Comparison of ENCODE assay signal across 18 cellular contexts in genomic region chr4:109067509-109068205, GRCh38.
DNase-seq lines count a peak whose midpoint lies in the region; ATAC-seq, FAIRE-seq and TF ChIP-seq lines count a peak whose summit lies in the region.
"Had no signal": no experiment of that assay in that cellular context is flagged by ENCODE, and none has a peak within 500 bp of the region (broad histone marks: within the 10 kb centered on the region; RNA-seq: fewer than 3 reads in every experiment).

No MANE protein-coding gene starts in this region.

- no peaks in the 10 kb centered on the region for H3K9me3 ChIP-seq in HEK293 (ENCODE audit: control insufficient read depth, insufficient read depth, low read depth, low read length)
- H3K9me3 ChIP-seq in small intestine (ENCODE audit: control insufficient read depth, low read depth) = no peaks in the 10 kb centered on the region
- H3K9me3 ChIP-seq in transverse colon = no peaks in the 10 kb centered on the region
- H3K9me3 ChIP-seq: BLaER1 treated with 17β-estradiol and CSF1 and Interleukin-3, amounts not matched to agents 10 nM and 100 nM; prostate gland; suprapubic skin had no signal

- no peak overlapping the region for H3K4me3 ChIP-seq in HEK293 (ENCODE audit: low read depth, low read length)
- H3K4me3 ChIP-seq in astrocyte of the spinal cord (ENCODE audit: low read depth, low read length) = no peak overlapping the region
- no peak overlapping the region for H3K4me3 ChIP-seq in small intestine (ENCODE audit: low read depth in 1 of 2, low read length in 2 of 2)
- no peak overlapping the region for H3K4me3 ChIP-seq in transverse colon
- H3K4me3 ChIP-seq: BLaER1 treated with 17β-estradiol and CSF1 and Interleukin-3, amounts not matched to agents 10 nM and 100 nM; prostate gland; suprapubic skin had no signal

- 30 to 52% (median 30%) methylated on average over 4 of the region's 4 CpGs for WGBS in small intestine, 3 donors
- WGBS in transverse colon (ENCODE audit: low coverage in 1 of 2), 2 donors = 63 to 64% methylated on average over 4 of the region's 4 CpGs

- DNase-seq in astrocyte of the spinal cord (ENCODE audit: low read depth, low spot score) = peak; percentile 10
- DNase-seq in left cardiac atrium = peak; percentile 29
- DNase-seq in small intestine = peak; percentile 2
- DNase-seq in transverse colon = no peak
- DNase-seq in stimulated activated naive CD4-positive, alpha-beta T cell (lab: John Stamatoyannopoulos, UW) = no peak
- DNase-seq in NCI-H1105 (lab: John Stamatoyannopoulos, UW) = no peak
- DNase-seq: activated CD4-positive, alpha-beta T cell treated with anti-CD3 and anti-CD28 coated beads, Interleukin-2, amount 50 U/mL, for 48 hours; activated T-cell treated with anti-CD3 and anti-CD28 coated beads, Interleukin-2, amount 50 U/mL, for 24 hours; DMS53; Kasumi-1; NCI-H146 had no signal

- TF ChIP-seq EP300 in transverse colon (IDR thresholded peaks at IDR 0.05; ENCODE audit: low read depth) = no peak

- H3K27me3 ChIP-seq in small intestine (ENCODE audit: control insufficient read depth in 2 of 2, insufficient read depth in 2 of 2, low read length in 2 of 2) (no peaks in the 10 kb centered on the region), transverse colon (no peaks in the 10 kb centered on the region)
- H3K27me3 ChIP-seq: BLaER1 treated with 17β-estradiol and CSF1 and Interleukin-3, amounts not matched to agents 10 nM and 100 nM; suprapubic skin had no signal

- no peak for TF ChIP-seq POLR2A in transverse colon (IDR thresholded peaks at IDR 0.05)

- CTCF ChIA-PET in HEK293 (lab: Yijun Ruan, JAX) = no interaction called here

- in situ Hi-C loops in astrocyte of the spinal cord (cut with HindIII; ENCODE audit: low sequenced_read_pairs) = no loop called here
- in situ Hi-C loops in transverse colon (cut with MboI; ENCODE audit: low pct_ligation_motif_present in 1 of 4, low pct_unique_long_range_greater_than_20kb in 1 of 4, low sequenced_read_pairs in 3 of 4) = no loop called here

- FAIRE-seq in small intestine (lab: Jason Lieb, UNC) = no peak
- FAIRE-seq: endothelial cell of umbilical vein, TTC549 had no signal

- H3K4me1 ChIP-seq in HEK293 (ENCODE audit: control insufficient read depth, insufficient read depth, low read length) = no peaks in the 10 kb centered on the region
- no peaks in the 10 kb centered on the region for H3K4me1 ChIP-seq in small intestine (ENCODE audit: control insufficient read depth in 2 of 2, insufficient read depth in 1 of 2, low read depth in 1 of 2, low read length in 1 of 2)
- H3K4me1 ChIP-seq in transverse colon = no peaks in the 10 kb centered on the region
- H3K4me1 ChIP-seq: prostate gland had no signal

- peak in 1 of 2 donors; percentile 23 for ATAC-seq in left cardiac atrium
- ATAC-seq: SK-N-SH treated with all-trans-retinoic acid at 6 μM for 48 hours had no signal

- H3K27ac ChIP-seq in HEK293 (ENCODE audit: extremely low read depth, low read depth, low read length) = no peak overlapping the region
- H3K27ac ChIP-seq in small intestine (ENCODE audit: low read depth in 1 of 2, low read length in 1 of 2) = no peak overlapping the region
- H3K27ac ChIP-seq in transverse colon = no peak overlapping the region
- H3K27ac ChIP-seq: BLaER1 treated with 17β-estradiol and CSF1 and Interleukin-3, amounts not matched to agents 10 nM and 100 nM; prostate gland; suprapubic skin had no signal

- TF ChIP-seq CTCF in HEK293 (tag by site-specific recombination; IDR thresholded peaks at IDR 0.05) = no peak
- no peak for TF ChIP-seq CTCF in astrocyte of the spinal cord (IDR thresholded peaks at IDR 0.05; ENCODE audit: low read depth, low read length)
- TF ChIP-seq CTCF in transverse colon (IDR thresholded peaks at IDR 0.05) = no peak

- no peaks in the 10 kb centered on the region for H3K36me3 ChIP-seq in HEK293 (ENCODE audit: control insufficient read depth in 2 of 2, insufficient read depth in 1 of 2, low read length in 2 of 2)
- H3K36me3 ChIP-seq in small intestine (ENCODE audit: control insufficient read depth in 2 of 2, insufficient read depth in 2 of 2, low read length in 2 of 2) = no peaks in the 10 kb centered on the region
- no peaks in the 10 kb centered on the region for H3K36me3 ChIP-seq in transverse colon
- H3K36me3 ChIP-seq: BLaER1 treated with 17β-estradiol and CSF1 and Interleukin-3, amounts not matched to agents 10 nM and 100 nM; prostate gland; suprapubic skin had no signal

- POLR2A ChIA-PET in HEK293 (lab: Yijun Ruan, JAX) = no interaction called here

- intact Hi-C loops in left cardiac atrium (cut with DNase I) (no loop called here), transverse colon (cut with DNase I; ENCODE audit: low total_unique reads) (no loop called here)

TF ChIP-seq in HEK293, 187 proteins besides CTCF, POLR2A, EP300 and RAD21:
- TF ChIP-seq OVOL3 (tag by site-specific recombination; IDR thresholded peaks at IDR 0.05) (no peak), OSR2 (tag by site-specific recombination; IDR thresholded peaks at IDR 0.05) (0 out of 2 replicates have a peak, but pooled peaks have one; percentile 15)

Comparison
In these comparisons a context has a peak if more than half of its experiments do, and no peak if none do; other contexts are left out.
1. DNase-seq: peak in astrocyte of the spinal cord (single experiment), left cardiac atrium (single experiment) and small intestine (single experiment); none in transverse colon (single experiment), stimulated activated naive CD4-positive, alpha-beta T cell (0 of 6) and NCI-H1105 (single experiment).